ENCODE assay signal across 8 cellular contexts in the genomic region with DNA sequence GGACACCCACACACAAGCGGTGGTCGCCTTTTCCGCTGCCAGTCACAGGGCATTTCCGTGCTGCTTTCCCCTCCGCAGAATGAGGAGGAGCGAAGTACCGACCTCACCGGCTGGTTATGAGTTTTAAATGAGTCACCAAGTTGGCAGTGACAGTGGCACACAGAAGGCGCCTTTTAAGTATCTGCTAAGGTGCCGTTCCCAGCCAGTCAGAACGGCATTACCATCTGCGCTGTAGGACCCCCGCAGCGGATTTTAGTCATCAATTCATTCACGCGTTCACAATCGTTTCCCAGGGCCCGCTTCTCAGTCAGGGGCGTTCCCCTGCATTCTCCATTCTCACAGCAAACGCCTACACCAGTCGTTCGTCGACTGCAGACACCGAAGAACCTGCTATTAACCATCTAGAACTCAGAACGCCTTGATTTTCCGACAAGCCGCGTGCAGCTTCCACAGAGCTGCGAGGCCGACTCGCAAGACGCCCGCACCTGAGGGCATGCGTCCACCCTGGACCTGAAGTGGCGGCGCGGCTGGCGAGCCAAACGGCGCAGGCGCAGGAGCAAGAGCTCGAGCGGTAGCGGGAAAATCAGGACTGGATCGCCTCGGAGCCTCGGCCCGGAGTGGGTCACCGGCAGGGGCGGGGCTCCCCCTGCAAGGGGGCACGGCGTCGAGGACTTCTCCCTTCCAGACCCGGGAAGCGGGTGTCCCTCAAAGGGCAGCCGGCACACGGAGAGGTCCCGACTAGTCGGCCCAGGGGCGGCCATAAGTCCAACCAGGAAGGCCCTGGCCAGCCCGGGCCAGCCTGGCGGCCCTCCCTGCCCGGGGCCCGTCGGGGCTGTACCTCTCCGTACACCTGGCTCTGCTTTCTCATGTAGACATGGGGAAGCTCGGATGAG.
DNase-seq lines count a peak whose midpoint lies in the region; ATAC-seq, FAIRE-seq and TF ChIP-seq lines count a peak whose summit lies in the region.

No MANE protein-coding gene starts in this region.

- DNase-seq in GM18507 (ENCODE audit: extremely low spot score, insufficient read length, low read depth) (peak; percentile 79), NCI-H1930 (lab: John Stamatoyannopoulos, UW) (peak; percentile 88 to 93), T-helper 9 cell (peak; percentile 80), astrocyte of the cerebellum (ENCODE audit: low read depth) (peak; percentile 78), hippocampal formation (lab: John Stamatoyannopoulos, UW) (peak; percentile 79 to 81), retinal pigment epithelial cell (ENCODE audit: low read depth) (peak; percentile 64), HTR-8/SVneo (ENCODE audit: insufficient read length, low spot score) (no peak)

- FAIRE-seq in GM18507 (lab: Jason Lieb, UNC) (peak; percentile 90), HTR-8/SVneo (lab: Jason Lieb, UNC) (no peak)

- ATAC-seq in HG02943 (IDR thresholded peaks at IDR 0.05; ENCODE audit: low read depth, unreplicated experiment), result peak; percentile 59

- in situ Hi-C loops in astrocyte of the cerebellum (cut with HindIII; ENCODE audit: low sequenced_read_pairs), result no loop called here

- TF ChIP-seq CTCF in astrocyte of the cerebellum (IDR thresholded peaks at IDR 0.05; ENCODE audit: low read depth, low read length, missing control alignments), result no peak
- TF ChIP-seq CTCF in retinal pigment epithelial cell (conservative IDR thresholded peaks at IDR 0.05; ENCODE audit: low read depth, low read length), result no peak

- peak overlapping the region; percentile 69 for H3K4me3 ChIP-seq in astrocyte of the cerebellum (ENCODE audit: low read depth, low read length)
- peak overlapping the region; percentile 75 for H3K4me3 ChIP-seq in retinal pigment epithelial cell (ENCODE audit: low read length)
